Comparison of ENCODE assay signal across 18 cellular contexts in genomic region chr7:98703916-98704315, GRCh38.
"Had no signal": no experiment of that assay in that cellular context is flagged by ENCODE, and none has a peak within 500 bp of the region (broad histone marks: within the 10 kb centered on the region; RNA-seq: fewer than 3 reads in every experiment).

No MANE protein-coding gene starts in this region.

- H3K9me3 Mint-ChIP-seq: activated CD4-positive, alpha-beta T cell treated with anti-CD3 and anti-CD28 coated beads, Interleukin-2, amount 10 ng/mL, durations not matched to agents 7 days and 5 days; activated T-cell treated with anti-CD3 and anti-CD28 coated beads, Interleukin-2, amount 50 U/mL, for 72 hours had no signal

- H3K4me3 Mint-ChIP-seq: activated CD4-positive, alpha-beta T cell treated with anti-CD3 and anti-CD28 coated beads, Interleukin-2, amount 10 ng/mL, durations not matched to agents 7 days and 5 days; activated naive CD8-positive, alpha-beta T cell; activated T-cell treated with anti-CD3 and anti-CD28 coated beads, Interleukin-2, amount 50 U/mL, for 72 hours; naive B cell had no signal

- H3K27ac ChIP-seq: hepatocyte, left lung, parathyroid adenoma, thoracic aorta had no signal

- H3K4me1 Mint-ChIP-seq: activated CD4-positive, alpha-beta T cell treated with anti-CD3 and anti-CD28 coated beads, Interleukin-2, amount 10 ng/mL, durations not matched to agents 7 days and 5 days; naive B cell had no signal

- H3K4me1 ChIP-seq: left lung, parathyroid adenoma had no signal

- H3K9me3 ChIP-seq: left lung, thoracic aorta had no signal

- H3K36me3 ChIP-seq: left lung, thoracic aorta had no signal

- FAIRE-seq: colon, kidney had no signal

- H3K27me3 Mint-ChIP-seq: activated CD4-positive, alpha-beta T cell treated with anti-CD3 and anti-CD28 coated beads, Interleukin-2, amount 10 ng/mL, durations not matched to agents 7 days and 5 days had no signal

- H2AFZ ChIP-seq: hepatocyte, parathyroid adenoma had no signal

- DNase-seq: activated CD4-positive, alpha-beta T cell treated with anti-CD3 and anti-CD28 coated beads, Interleukin-2, amount 10 ng/mL, durations not matched to agents 7 days and 5 days; activated CD8-positive, alpha-beta memory T cell treated with anti-CD3 and anti-CD28 coated beads, Interleukin-2, amount 50 U/mL, for 48 hours; activated gamma-delta T cell; activated T-cell treated with anti-CD3 and anti-CD28 coated beads, Interleukin-2, amount 50 U/mL, for 72 hours; amniotic stem cell; caudate nucleus; erythroblast; kidney; left lung; mammary epithelial cell; naive B cell; stimulated activated CD4-positive, alpha-beta T cell treated with anti-CD3 and anti-CD28 coated beads, Interleukin-12 subunit alpha, Interleukin-12 subunit beta, amount 100 ng/mL, for 4 hours; stimulated activated CD4-positive, alpha-beta T cell treated with anti-CD3 and anti-CD28 coated beads, Interleukin-2, amount 100 ng/mL, for 24 hours had no signal

- H3K79me2 ChIP-seq: hepatocyte, parathyroid adenoma had no signal

- ATAC-seq: activated T-cell treated with anti-CD3 and anti-CD28 coated beads, Interleukin-2, amount 50 U/mL, for 72 hours; left lung had no signal

- H3K4me3 ChIP-seq: hepatocyte, left lung, thoracic aorta had no signal

- H3K36me3 Mint-ChIP-seq: activated naive CD8-positive, alpha-beta T cell had no signal

- H3K4me2 ChIP-seq: hepatocyte had no signal

- H3K27ac Mint-ChIP-seq: activated CD4-positive, alpha-beta T cell treated with anti-CD3 and anti-CD28 coated beads, Interleukin-2, amount 10 ng/mL, durations not matched to agents 7 days and 5 days; activated naive CD8-positive, alpha-beta T cell; activated T-cell treated with anti-CD3 and anti-CD28 coated beads, Interleukin-2, amount 50 U/mL, for 72 hours; naive B cell had no signal

- H3K9ac ChIP-seq: parathyroid adenoma had no signal
